In the genomic region with DNA sequence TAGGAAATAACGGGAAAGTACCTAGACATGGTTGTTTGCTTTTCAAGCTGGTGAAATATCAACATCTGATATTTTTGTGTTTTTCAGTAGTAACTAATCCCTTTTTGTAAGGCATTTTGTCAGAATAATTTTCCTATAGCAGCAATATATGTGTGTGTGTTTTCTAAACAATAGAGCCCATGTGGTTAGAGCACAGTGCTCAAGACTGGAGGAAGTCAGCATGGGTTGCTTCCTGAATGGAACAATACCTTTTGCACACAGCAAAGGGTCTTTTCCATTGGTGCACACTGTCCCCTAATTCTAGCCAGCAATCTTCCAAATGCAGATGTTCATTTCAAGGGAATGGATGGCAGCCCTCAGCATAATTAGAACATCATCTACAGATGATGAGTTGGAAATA, we compare ENCODE assay signal across 1 cellular context.
TF ChIP-seq lines count a peak whose summit lies in the region.

No MANE protein-coding gene starts in this region.

TF ChIP-seq in IMR-90, 13 proteins besides CTCF, POLR2A, EP300 and RAD21:
- TF ChIP-seq CHD1 (IDR thresholded peaks at IDR 0.05; ENCODE audit: low read depth, low read length) (no peak), SMC3 (IDR thresholded peaks at IDR 0.05; ENCODE audit: low read depth, low read length) (no peak), NFE2L2 (IDR thresholded peaks at IDR 0.05; ENCODE audit: low read depth, low read length) (no peak), MXI1 (IDR thresholded peaks at IDR 0.05; ENCODE audit: borderline replicate concordance, low read depth, low read length) (no peak), RFX5 (IDR thresholded peaks at IDR 0.05; ENCODE audit: low read depth, low read length) (no peak), CEBPB (IDR thresholded peaks at IDR 0.05; ENCODE audit: low read depth, low read length) (no peak), FOS (IDR thresholded peaks at IDR 0.05; ENCODE audit: low read depth, low read length) (no peak)
